32 cellular contexts compared by ENCODE assay signal in the genomic region with DNA sequence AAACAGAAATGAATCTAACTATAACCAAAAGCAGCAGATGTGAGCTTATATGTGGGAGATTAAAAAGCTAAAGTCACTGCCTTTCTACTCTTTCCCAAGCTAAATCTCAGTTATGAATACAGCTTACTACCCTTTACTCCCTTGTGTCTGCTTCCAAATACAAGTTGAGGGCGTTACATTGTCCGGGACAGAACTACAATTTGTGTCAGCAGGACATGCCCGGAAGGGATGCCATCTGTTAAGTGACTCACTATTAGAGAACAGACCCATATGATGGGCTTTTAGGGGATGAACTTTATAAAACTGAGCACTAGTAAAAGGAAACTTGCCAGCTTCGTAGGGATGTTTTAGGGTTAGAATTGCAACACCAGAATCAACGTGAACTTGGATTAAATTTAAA.
DNase-seq lines count a peak whose midpoint lies in the region; ATAC-seq and TF ChIP-seq lines count a peak whose summit lies in the region.
"Had no signal": no experiment of that assay in that cellular context is flagged by ENCODE, and none has a peak within 500 bp of the region (broad histone marks: within the 10 kb centered on the region; RNA-seq: fewer than 3 reads in every experiment).

No MANE protein-coding gene starts in this region.

- no peaks in the 10 kb centered on the region for H3K36me3 ChIP-seq in PC-3 (ENCODE audit: low read depth, low read length)
- H3K36me3 ChIP-seq in thoracic aorta = no peaks in the 10 kb centered on the region
- H3K36me3 ChIP-seq: HAP-1, upper lobe of left lung had no signal

- no peaks in the 10 kb centered on the region for H3K79me2 ChIP-seq in PC-3 (ENCODE audit: low read length)

- peaks cover 43% of the 10 kb centered on the region; the same call in 1 of the 2 replicates for H3K27me3 ChIP-seq in PC-3 (ENCODE audit: low read length)
- H3K27me3 ChIP-seq in thoracic aorta (replicated peaks; ENCODE audit: insufficient read depth) = no peaks in the 10 kb centered on the region
- H3K27me3 ChIP-seq: foreskin keratinocyte, upper lobe of left lung had no signal

- no peak overlapping the region for H3K4me3 Mint-ChIP-seq in endothelial cell (ENCODE audit: unreplicated experiment)
- H3K4me3 Mint-ChIP-seq: activated naive CD8-positive, alpha-beta T cell treated with anti-CD3 and anti-CD28 coated beads for 36 hours; activated T-cell treated with anti-CD3 and anti-CD28 coated beads, Interleukin-2, amount 50 U/mL, for 24 hours; CD4-positive, alpha-beta memory T cell; effector memory CD8-positive, alpha-beta T cell; nephron; stimulated activated memory B cell treated with anti-CD40 and anti-IgM and Interleukin-4, amounts not matched to agents 10 μg/mL and 1 μg/mL and 100 μg/mL, for 72 hours; T-cell had no signal

- H3K27ac Mint-ChIP-seq in endothelial cell (ENCODE audit: unreplicated experiment) = peak overlapping the region; percentile 83
- H3K27ac Mint-ChIP-seq: activated naive CD8-positive, alpha-beta T cell treated with anti-CD3 and anti-CD28 coated beads for 36 hours; activated T-cell treated with anti-CD3 and anti-CD28 coated beads, Interleukin-2, amount 50 U/mL, for 24 hours; CD4-positive, alpha-beta memory T cell; effector memory CD8-positive, alpha-beta T cell; nephron; stimulated activated memory B cell treated with anti-CD40 and anti-IgM and Interleukin-4, amounts not matched to agents 10 μg/mL and 1 μg/mL and 100 μg/mL, for 72 hours; T-cell had no signal

- H3F3A ChIP-seq in PC-3 (ENCODE audit: low read length, unreplicated experiment) = no peaks in the 10 kb centered on the region

- H3K4me3 ChIP-seq in PC-3 (ENCODE audit: low read length) = no peak overlapping the region
- H3K4me3 ChIP-seq in thoracic aorta = peak overlapping the region; percentile 39
- H3K4me3 ChIP-seq: HAP-1, mucosa of descending colon, upper lobe of left lung had no signal

- no peak overlapping the region for H3K9ac ChIP-seq in PC-3 (ENCODE audit: low read length)

- H3K9me3 Mint-ChIP-seq in endothelial cell (ENCODE audit: unreplicated experiment) = no peaks in the 10 kb centered on the region
- H3K9me3 Mint-ChIP-seq: activated naive CD8-positive, alpha-beta T cell treated with anti-CD3 and anti-CD28 coated beads for 36 hours; activated T-cell treated with anti-CD3 and anti-CD28 coated beads, Interleukin-2, amount 50 U/mL, for 24 hours; CD4-positive, alpha-beta memory T cell; effector memory CD8-positive, alpha-beta T cell; nephron; stimulated activated memory B cell treated with anti-CD40 and anti-IgM and Interleukin-4, amounts not matched to agents 10 μg/mL and 1 μg/mL and 100 μg/mL, for 72 hours; T-cell had no signal

- no peaks in the 10 kb centered on the region for H4K20me1 ChIP-seq in PC-3 (ENCODE audit: low read length)

- ATAC-seq in PC-3 (0 out of 2 replicates have a peak, but pooled peaks have one; percentile 22), thoracic aorta (ENCODE audit: insufficient number of reproducible peaks, low FRiP score, low read depth) (no peak)
- ATAC-seq: effector memory CD8-positive, alpha-beta T cell; foreskin keratinocyte; mucosa of descending colon; Panc1; stimulated activated memory B cell treated with anti-CD40 and anti-IgM and Interleukin-4, amounts not matched to agents 10 μg/mL and 1 μg/mL and 100 μg/mL, for 72 hours; T-cell had no signal

- DNase-seq in DMS 273 (lab: John Stamatoyannopoulos, UW; ENCODE audit: unreplicated experiment) (peak; percentile 64), DMS 273 treated with DMSO at 0.1 percent for 48 hours (lab: John Stamatoyannopoulos, UW) (no peak), PC-3 (peak; percentile 22), endothelial cell (ENCODE audit: low spot score) (no peak), thoracic aorta (ENCODE audit: low spot score) (no peak), A172 (ENCODE audit: low spot score) (no peak), nucleus accumbens (lab: John Stamatoyannopoulos, UW) (no peak), C1 segment of cervical spinal cord (lab: John Stamatoyannopoulos, UW) (no peak)
- DNase-seq: activated CD4-positive, CD25-positive, alpha-beta regulatory T cell; activated gamma-delta T cell; activated naive CD8-positive, alpha-beta T cell treated with anti-CD3 and anti-CD28 coated beads for 36 hours; activated T-cell treated with anti-CD3 and anti-CD28 coated beads, Interleukin-2, amount 50 U/mL, for 24 hours; caudate nucleus; CD4-positive, alpha-beta memory T cell; cortex of kidney; effector memory CD8-positive, alpha-beta T cell; foreskin keratinocyte; KG1; MM.1S; mucosa of descending colon; NCI-H1417 treated with DMSO at 0.1 percent for 48 hours; NCI-H2081; NCI-H2227 treated with DMSO at 0.1 percent for 48 hours; SIG-M5; T-cell; upper lobe of left lung had no signal

- BruUV-seq in PC-3 (replicated peaks; lab: Mats Ljungman, UMichigan) = no TSS peak

- H3K9me2 ChIP-seq in PC-3 (replicated peaks; ENCODE audit: low read length) = no peaks in the 10 kb centered on the region

- H3K4me1 Mint-ChIP-seq in endothelial cell (ENCODE audit: unreplicated experiment) = peaks cover 60% of the 10 kb centered on the region
- H3K4me1 Mint-ChIP-seq: activated naive CD8-positive, alpha-beta T cell treated with anti-CD3 and anti-CD28 coated beads for 36 hours; CD4-positive, alpha-beta memory T cell; stimulated activated memory B cell treated with anti-CD40 and anti-IgM and Interleukin-4, amounts not matched to agents 10 μg/mL and 1 μg/mL and 100 μg/mL, for 72 hours; T-cell had no signal

- CTCF ChIA-PET in PC-3 (lab: Charles Lee) = interaction anchor here (0.6 kb wide), 2 partner anchors 12 to 1072 kb away, joined by 4 read pairs; no protein-coding TSS in a partner anchor

- H3K9me3 ChIP-seq in PC-3 (ENCODE audit: low read length) = no peaks in the 10 kb centered on the region
- H3K9me3 ChIP-seq in thoracic aorta = no peaks in the 10 kb centered on the region
- H3K9me3 ChIP-seq: HAP-1, mucosa of descending colon, upper lobe of left lung had no signal

- POLR2A ChIA-PET in PC-3 (lab: Charles Lee; ENCODE audit: unreplicated experiment) = no interaction called here

- no peak overlapping the region for H2AFZ ChIP-seq in PC-3 (ENCODE audit: low read length)

- H3K36me3 Mint-ChIP-seq in endothelial cell (ENCODE audit: low read depth, unreplicated experiment) = no peaks in the 10 kb centered on the region
- H3K36me3 Mint-ChIP-seq: activated naive CD8-positive, alpha-beta T cell treated with anti-CD3 and anti-CD28 coated beads for 36 hours; CD4-positive, alpha-beta memory T cell; stimulated activated memory B cell treated with anti-CD40 and anti-IgM and Interleukin-4, amounts not matched to agents 10 μg/mL and 1 μg/mL and 100 μg/mL, for 72 hours; T-cell had no signal

- H3K4me1 ChIP-seq in PC-3 (ENCODE audit: insufficient read depth, low read length) (no peaks in the 10 kb centered on the region), thoracic aorta (ENCODE audit: control insufficient read depth in 1 of 2, low read depth in 2 of 2) (peaks cover 10 to 44% of the 10 kb centered on the region in 2 donors)
- H3K4me1 ChIP-seq: foreskin keratinocyte, HAP-1, upper lobe of left lung had no signal

- H3K27ac ChIP-seq in PC-3 (ENCODE audit: low read length) (no peak overlapping the region), thoracic aorta (peak overlapping the region in 1 of 2 donors; percentile 68)
- H3K27ac ChIP-seq: 22Rv1, foreskin keratinocyte, HL-60, upper lobe of left lung had no signal

- no peak overlapping the region for H3K4me2 ChIP-seq in PC-3 (ENCODE audit: low read length)

- no peaks in the 10 kb centered on the region for H3K27me3 Mint-ChIP-seq in endothelial cell (ENCODE audit: unreplicated experiment)
- H3K27me3 Mint-ChIP-seq: effector memory CD8-positive, alpha-beta T cell; stimulated activated memory B cell treated with anti-CD40 and anti-IgM and Interleukin-4, amounts not matched to agents 10 μg/mL and 1 μg/mL and 100 μg/mL, for 72 hours; T-cell had no signal

- intact Hi-C loops in PC-3 (cut with micrococcal nuclease) = no loop called here

- no peak for TF ChIP-seq CTCF in PC-3 (conservative IDR thresholded peaks at IDR 0.05; ENCODE audit: low read depth, low read length)
- no peak for TF ChIP-seq CTCF in endothelial cell (IDR thresholded peaks at IDR 0.05; ENCODE audit: unreplicated experiment)
- no peak for TF ChIP-seq CTCF in thoracic aorta (IDR thresholded peaks at IDR 0.05)

Comparison
In these comparisons a context has a peak if more than half of its experiments do, and no peak if none do; other contexts are left out.
1. DNase-seq: peak in DMS 273 (single experiment) and PC-3 (single experiment); none in DMS 273 treated with DMSO at 0.1 percent for 48 hours (single experiment), endothelial cell (single experiment), thoracic aorta (single experiment), A172 (single experiment), nucleus accumbens (0 of 56) and C1 segment of cervical spinal cord (0 of 14).